Comparison of ENCODE assay signal across 9 cellular contexts in the genomic region with DNA sequence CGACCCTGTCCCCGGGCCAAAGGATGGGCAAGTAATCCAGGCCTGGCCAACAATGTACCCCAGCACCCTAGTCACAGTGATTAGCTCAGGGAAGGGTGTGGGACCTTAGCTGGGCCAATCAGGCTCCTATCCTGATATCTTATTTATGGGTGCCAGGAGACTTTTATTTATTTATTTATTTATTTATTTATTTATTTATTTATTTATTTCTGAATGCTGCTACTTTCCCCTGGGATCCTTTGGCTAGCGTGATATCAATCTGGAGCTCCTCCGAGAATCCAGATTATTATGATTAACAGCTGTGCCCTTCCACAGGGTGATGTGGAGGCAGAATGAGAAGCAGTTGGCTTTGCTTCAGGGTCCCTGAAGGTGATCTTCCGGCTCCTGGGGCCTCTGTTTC.
"Had no signal": no experiment of that assay in that cellular context is flagged by ENCODE, and none has a peak within 500 bp of the region (broad histone marks: within the 10 kb centered on the region; RNA-seq: fewer than 3 reads in every experiment).

No MANE protein-coding gene starts in this region.

- H3K4me1 ChIP-seq: HAP-1 had no signal

- H3K27ac ChIP-seq: GM23248, KMS-11 had no signal

- H3K4me2 ChIP-seq: KMS-11 had no signal

- H3K4me3 ChIP-seq: GM23248, HAP-1 had no signal

- H2AFZ ChIP-seq: GM23248 had no signal

- H3K9ac ChIP-seq: GM23248, KMS-11 had no signal

- ATAC-seq: HCT116 had no signal

- FAIRE-seq: HTR-8/SVneo had no signal

- DNase-seq: GM23248, GOT3, H7, IMR-90, KBM-7 had no signal

- H3K9me3 ChIP-seq: HAP-1 had no signal

- H3K36me3 ChIP-seq: HAP-1 had no signal
